ENCODE assay signal across 27 cellular contexts in genomic region chr16:89733792-89734191, GRCh38. TPM values are rescaled to one million over a fixed set of nuclear protein-coding genes. Genes with fewer than 3 reads are reported as not detected.
A peak's percentile ranks its signal among the peaks of the same experiment; 100 is the strongest.
DNase-seq lines count a peak whose midpoint lies in the region; ATAC-seq, FAIRE-seq and TF ChIP-seq lines count a peak whose summit lies in the region.
"Had no signal": no experiment of that assay in that cellular context is flagged by ENCODE, and none has a peak within 500 bp of the region (broad histone marks: within the 10 kb centered on the region; RNA-seq: fewer than 3 reads in every experiment).

No MANE protein-coding gene starts in this region.

- H3K9ac ChIP-seq in HCT116 (ENCODE audit: low read length): no peak overlapping the region
- no peak overlapping the region for H3K9ac ChIP-seq in K562 (ENCODE audit: insufficient read depth in 1 of 2, low read depth in 2 of 2, low read length in 2 of 2)
- H3K9ac ChIP-seq: BLaER1 treated with 17β-estradiol and CSF1 and Interleukin-3, amounts not matched to agents 10 nM and 100 nM; GM23248 had no signal

- H3K4me3 ChIP-seq in HCT116 (replicated peaks in 1 of 2; ENCODE audit: low read depth in 1 of 2, low read length in 2 of 2): no peak overlapping the region
- H3K4me3 ChIP-seq in K562: no peak overlapping the region
- H3K4me3 ChIP-seq: A549; BLaER1 treated with 17β-estradiol and CSF1 and Interleukin-3, amounts not matched to agents 10 nM and 100 nM; GM23248 had no signal

- BruUV-seq in HCT116 (replicated peaks; lab: Mats Ljungman, UMichigan) (no TSS peak), K562 (replicated peaks; lab: Mats Ljungman, UMichigan) (no TSS peak)

- H3K9me3 ChIP-seq in HCT116 (ENCODE audit: control insufficient read depth in 1 of 2, insufficient read depth in 1 of 2, low read depth in 1 of 2, low read length in 2 of 2) (no peaks in the 10 kb centered on the region), K562 (replicated peaks; ENCODE audit: control insufficient read depth, insufficient read depth, low read depth, low read length) (no peaks in the 10 kb centered on the region)
- H3K9me3 ChIP-seq: A549; BE2C; BLaER1 treated with 17β-estradiol and CSF1 and Interleukin-3, amounts not matched to agents 10 nM and 100 nM had no signal

- no peak for TF ChIP-seq RAD21 in HCT116 (IDR thresholded peaks at IDR 0.05; ENCODE audit: low read depth)
- no peak for TF ChIP-seq RAD21 in K562 (CRISPR knock-in tag; conservative IDR thresholded peaks at IDR 0.05 in 1 of 2, IDR thresholded peaks at IDR 0.05 in 1 of 2)

- H3K27ac Mint-ChIP-seq in activated naive CD8-positive, alpha-beta T cell treated with anti-CD3 and anti-CD28 coated beads for 36 hours: peak overlapping the region; percentile 51
- no peak overlapping the region for H3K27ac Mint-ChIP-seq in activated naive CD8-positive, alpha-beta T cell treated with anti-CD3 and anti-CD28 coated beads, Interleukin-2, amount 50 U/mL, for 24 hours
- H3K27ac Mint-ChIP-seq: HFFc6 had no signal

- peaks cover 56 to 72% of the 10 kb centered on the region in 2 experiments for H3K36me3 ChIP-seq in HCT116 (ENCODE audit: control insufficient read depth in 1 of 2, insufficient read depth in 2 of 2, low read length in 2 of 2)
- H3K36me3 ChIP-seq in K562 (ENCODE audit: control insufficient read depth, insufficient read depth, low read length): peaks cover 99% of the 10 kb centered on the region

- H3K27me3 Mint-ChIP-seq in activated naive CD8-positive, alpha-beta T cell treated with anti-CD3 and anti-CD28 coated beads for 36 hours: no peaks in the 10 kb centered on the region
- no peaks in the 10 kb centered on the region for H3K27me3 Mint-ChIP-seq in activated naive CD8-positive, alpha-beta T cell treated with anti-CD3 and anti-CD28 coated beads, Interleukin-2, amount 50 U/mL, for 24 hours
- H3K27me3 Mint-ChIP-seq: CD4-positive, alpha-beta T cell; CD8-positive, alpha-beta memory T cell had no signal

- no peak for TF ChIP-seq EP300 in K562 (IDR thresholded peaks at IDR 0.05; ENCODE audit: low read length)

- H4K20me1 ChIP-seq in HCT116 (ENCODE audit: insufficient read depth): no peaks in the 10 kb centered on the region; the same call in 1 of the 2 replicates
- H4K20me1 ChIP-seq in K562 (replicated peaks; ENCODE audit: control insufficient read depth, insufficient read depth, low read length): peaks cover 6% of the 10 kb centered on the region; the same call in 1 of the 2 replicates

- no peak for ATAC-seq in activated naive CD8-positive, alpha-beta T cell treated with anti-CD3 and anti-CD28 coated beads, Interleukin-2, amount 50 U/mL, for 24 hours
- ATAC-seq in HCT116 (no peak), K562 (no peak)
- ATAC-seq: A549 had no signal

- no peak for TF ChIP-seq CTCF in HCT116 (IDR thresholded peaks at IDR 0.05 in 2 of 3, conservative IDR thresholded peaks at IDR 0.05 in 1 of 3; ENCODE audit: borderline replicate concordance in 1 of 3, insufficient read depth in 1 of 3, low read depth in 2 of 3, low read length in 2 of 3)
- TF ChIP-seq CTCF in K562 (IDR thresholded peaks at IDR 0.05 in 2 of 3, conservative IDR thresholded peaks at IDR 0.05 in 1 of 3; ENCODE audit: insufficient read depth in 2 of 3, low read depth in 1 of 3, low read length in 3 of 3): no peak

- H3K27me3 ChIP-seq in HCT116 (ENCODE audit: insufficient read depth, low read length) (no peaks in the 10 kb centered on the region), K562 (ENCODE audit: control insufficient read depth in 2 of 2, insufficient read depth in 2 of 2, low read length in 2 of 2) (no peaks in the 10 kb centered on the region)
- H3K27me3 ChIP-seq: BE2C; BLaER1 treated with 17β-estradiol and CSF1 and Interleukin-3, amounts not matched to agents 10 nM and 100 nM had no signal

- no peaks in the 10 kb centered on the region for H3K9me3 Mint-ChIP-seq in activated naive CD8-positive, alpha-beta T cell treated with anti-CD3 and anti-CD28 coated beads for 36 hours
- H3K9me3 Mint-ChIP-seq in activated naive CD8-positive, alpha-beta T cell treated with anti-CD3 and anti-CD28 coated beads, Interleukin-2, amount 50 U/mL, for 24 hours: no peaks in the 10 kb centered on the region
- H3K9me3 Mint-ChIP-seq: CD4-positive, alpha-beta T cell; CD8-positive, alpha-beta memory T cell; H9; HFFc6 had no signal

- no peak overlapping the region for H3K4me3 Mint-ChIP-seq in activated naive CD8-positive, alpha-beta T cell treated with anti-CD3 and anti-CD28 coated beads for 36 hours
- no peak overlapping the region for H3K4me3 Mint-ChIP-seq in activated naive CD8-positive, alpha-beta T cell treated with anti-CD3 and anti-CD28 coated beads, Interleukin-2, amount 50 U/mL, for 24 hours
- H3K4me3 Mint-ChIP-seq: CD14-positive monocyte; CD4-positive, alpha-beta T cell; H9; HFFc6 had no signal

- peaks cover 52% of the 10 kb centered on the region for H3K36me3 Mint-ChIP-seq in activated naive CD8-positive, alpha-beta T cell treated with anti-CD3 and anti-CD28 coated beads for 36 hours
- peaks cover 55% of the 10 kb centered on the region for H3K36me3 Mint-ChIP-seq in activated naive CD8-positive, alpha-beta T cell treated with anti-CD3 and anti-CD28 coated beads, Interleukin-2, amount 50 U/mL, for 24 hours (ENCODE audit: low read depth)

- DNase-seq in activated naive CD8-positive, alpha-beta T cell treated with anti-CD3 and anti-CD28 coated beads for 36 hours: no peak
- DNase-seq in activated naive CD8-positive, alpha-beta T cell treated with anti-CD3 and anti-CD28 coated beads, Interleukin-2, amount 50 U/mL, for 24 hours: no peak
- DNase-seq in HCT116 (ENCODE audit: low read depth, low spot score) (no peak), K562 (ENCODE audit: extremely low read depth in 1 of 4, low spot score in 3 of 4) (no peak), NCI-H446 treated with DMSO at 0.1 percent for 48 hours (lab: John Stamatoyannopoulos, UW) (no peak), hypothalamus (lab: John Stamatoyannopoulos, UW) (no peak), DMS153 treated with DMSO at 0.1 percent for 48 hours (lab: John Stamatoyannopoulos, UW; ENCODE audit: unreplicated experiment) (no peak)
- DNase-seq: 8988T; ACHN; AML-193; BE2C; CD4-positive, alpha-beta T cell; CD8-positive, alpha-beta memory T cell; DMS 273 treated with DMSO at 0.1 percent for 48 hours; DMS53; DMS79 treated with DMSO at 0.1 percent for 48 hours; GF-D8; GM23248; H9; HFFc6 had no signal

- POLR2A ChIA-PET in HCT116 (lab: Charles Lee): no interaction called here
- POLR2A ChIA-PET in K562 (lab: Yijun Ruan, JAX): interaction anchor here (0.9 to 1.5 kb wide), 4 partner anchors 8 to 12 kb away, joined by 3 to 5 read pairs (median 3); no protein-coding TSS in a partner anchor

- no peaks in the 10 kb centered on the region for H3K9me1 ChIP-seq in K562 (ENCODE audit: control insufficient read depth, insufficient read depth, low read length)

- no peaks in the 10 kb centered on the region for H3K4me1 ChIP-seq in HCT116 (ENCODE audit: control insufficient read depth in 1 of 2, insufficient read depth in 2 of 2, low read length in 2 of 2)
- H3K4me1 ChIP-seq in K562 (replicated peaks in 1 of 2; ENCODE audit: control insufficient read depth in 2 of 2, insufficient read depth in 2 of 2, low read length in 2 of 2): peaks cover 0 to 21% of the 10 kb centered on the region in 2 experiments; a peak in 1 of 5 replicates
- H3K4me1 ChIP-seq: A549 had no signal

- no peak overlapping the region for H2AFZ ChIP-seq in HCT116 (ENCODE audit: low read depth, low read length, poor library complexity, severe bottlenecking)
- H2AFZ ChIP-seq in K562 (ENCODE audit: low read depth, low read length): no peak overlapping the region
- H2AFZ ChIP-seq: GM23248 had no signal

- in situ Hi-C loops in K562 (cut with MboI): no loop called here

- H3K79me2 ChIP-seq in HCT116 (ENCODE audit: insufficient read depth, low read length): peaks cover 10% of the 10 kb centered on the region; the same call in 1 of the 2 replicates
- H3K79me2 ChIP-seq in K562 (ENCODE audit: control insufficient read depth, insufficient read depth, low read length): 0 out of 3 replicates have a peak, but pooled peaks cover 3% of the 10 kb centered on the region

- CTCF ChIA-PET in HCT116 (lab: Charles Lee): no interaction called here
- CTCF ChIA-PET in K562 (lab: Yijun Ruan, JAX; ENCODE audit: low intra/inter-chr PET ratio): no interaction called here

- no peak for FAIRE-seq in K562 (lab: Jason Lieb, UNC)
- FAIRE-seq: A549, D721Med, GM12892, GM19239 had no signal

- peaks cover 36% of the 10 kb centered on the region for H3K4me1 Mint-ChIP-seq in activated naive CD8-positive, alpha-beta T cell treated with anti-CD3 and anti-CD28 coated beads for 36 hours
- peaks cover 27% of the 10 kb centered on the region for H3K4me1 Mint-ChIP-seq in activated naive CD8-positive, alpha-beta T cell treated with anti-CD3 and anti-CD28 coated beads, Interleukin-2, amount 50 U/mL, for 24 hours

- WGBS in K562 (ENCODE audit: insufficient coverage, low coverage, missing lambda C conversion rate): 95% methylated on average over 10 of the region's 21 CpGs

- TF ChIP-seq POLR2A in HCT116 (IDR thresholded peaks at IDR 0.05; ENCODE audit: borderline replicate concordance, extremely low read depth, insufficient read depth, insufficient read length): no peak
- TF ChIP-seq POLR2A in K562 (conservative IDR thresholded peaks at IDR 0.05): peak; percentile 43; the same call in 1 of the 2 replicates

- RAD21 ChIA-PET in HCT116 (lab: Charles Lee; ENCODE audit: low non-redundant PET in 1 of 2, low total read pairs in 2 of 2, uncharacterized antibody in 2 of 2, unreplicated experiment in 2 of 2): no interaction called here

- H3K27ac ChIP-seq in HCT116 (ENCODE audit: low read depth, low read length): no peak overlapping the region
- no peak overlapping the region for H3K27ac ChIP-seq in K562 (ENCODE audit: extremely low read depth, low read depth, low read length)
- H3K27ac ChIP-seq: A549; BLaER1 treated with 17β-estradiol and CSF1 and Interleukin-3, amounts not matched to agents 10 nM and 100 nM; GM23248 had no signal

- no peaks in the 10 kb centered on the region for H3K9me2 ChIP-seq in HCT116 (ENCODE audit: insufficient read depth)

- H3K4me2 ChIP-seq in HCT116 (ENCODE audit: low read length) (no peak overlapping the region), K562 (ENCODE audit: insufficient read depth, low read length) (no peak overlapping the region)
- H3K4me2 ChIP-seq: A549; BLaER1 treated with 17β-estradiol and CSF1 and Interleukin-3, amounts not matched to agents 10 nM and 100 nM had no signal

- intact Hi-C loops in HCT116 (cut with micrococcal nuclease): no loop called here
- intact Hi-C loops in K562 (cut with micrococcal nuclease): no loop called here

RNA-seq across cellular contexts. Expression of gene ZNF276, which starts 12.5 kb away (rescaled TPM):
- 10 to 100 TPM; 24.7 to 24.9 TPM for total RNA-seq in activated naive CD8-positive, alpha-beta T cell treated with anti-CD3 and anti-CD28 coated beads for 36 hours
- total RNA-seq in HCT116 (2021; ENCODE audit: unreplicated experiment) (49.9 TPM), K562 (2014; rRNA removed) (28.0 and 31.4 TPM in 2 replicates), K562 (2014; rRNA removed; fragmentation: Illumina TruSeq; extraction: Trizol) (9.2 and 9.8 TPM in 2 replicates), K562 (2015; rRNA removed; fragmentation: Illumina TruSeq; extraction: Trizol) (13.9 and 16.9 TPM in 2 replicates), K562 (2021) (40.0 and 43.9 TPM in 2 replicates)
- 27.6 and 35.9 TPM in 2 replicates for polyA plus RNA-seq in HCT116 (2012)
- polyA plus RNA-seq in PFSK-1 (2012; ENCODE audit: insufficient read length, low read depth): 45.8 TPM
- total RNA-seq in K562 (2011; cell fraction: chromatin; rRNA removed; ENCODE audit: low replicate concordance): 123 and 273 TPM in 2 replicates
- total RNA-seq in K562 (2011; cell fraction: nucleolus; rRNA removed): 130 and 136 TPM in 2 replicates
- 112 and 149 TPM in 2 replicates for total RNA-seq in K562 (2011; cell fraction: nucleoplasm; rRNA removed)
- polyA plus RNA-seq in K562 (2011; rRNA removed) (15.8 and 21.7 TPM in 2 replicates), K562 (2014; fragmentation: Illumina TruSeq; extraction: Trizol) (17.2 and 29.0 TPM in 2 replicates), K562 (2014; fragmentation: Nextera tagmentation; extraction: Ambion mirVana) (under 1 TPM; 0.49 to 0.80 TPM), K562 (2014; rRNA removed) (36.7 and 42.4 TPM in 2 replicates)
- polyA plus RNA-seq in K562 (2011; cell fraction: cytosol; rRNA removed): 16.1 and 25.5 TPM in 2 replicates
- 120 and 167 TPM in 2 replicates for polyA plus RNA-seq in K562 (2011; cell fraction: nucleus; rRNA removed)
- polyA plus RNA-seq in K562 (2012): 27.0 and 27.2 TPM in 2 replicates
- 6.4 and 10.5 TPM in 2 replicates for polyA minus RNA-seq in K562 (2011; rRNA and poly(A)+ RNA removed)
- polyA minus RNA-seq in K562 (2011; cell fraction: cytosol; rRNA and poly(A)+ RNA removed): 16.7 and 19.7 TPM in 2 replicates
- 27.6 and 35.0 TPM in 2 replicates for polyA minus RNA-seq in K562 (2011; cell fraction: nucleus; rRNA and poly(A)+ RNA removed)

RNA-seq across cellular contexts. Expression of gene VPS9D1, which starts 13.1 kb away (rescaled TPM):
- 1 to 10 TPM; 1.6 TPM for total RNA-seq in activated naive CD8-positive, alpha-beta T cell treated with anti-CD3 and anti-CD28 coated beads for 36 hours
- total RNA-seq in HCT116 (2021; ENCODE audit: unreplicated experiment) (4.2 TPM), K562 (2014; rRNA removed) (2.9 and 3.0 TPM in 2 replicates), K562 (2014; rRNA removed; fragmentation: Illumina TruSeq; extraction: Trizol) (0.26 and 0.33 TPM in 2 replicates), K562 (2015; rRNA removed; fragmentation: Illumina TruSeq; extraction: Trizol) (0.58 and 0.94 TPM in 2 replicates), K562 (2021) (3.1 and 3.7 TPM in 2 replicates)
- 5.9 and 6.2 TPM in 2 replicates for polyA plus RNA-seq in HCT116 (2012)
- 9.5 TPM for polyA plus RNA-seq in PFSK-1 (2012; ENCODE audit: insufficient read length, low read depth)
- total RNA-seq in K562 (2011; cell fraction: chromatin; rRNA removed; ENCODE audit: low replicate concordance): 5.2 and 13.2 TPM in 2 replicates
- total RNA-seq in K562 (2011; cell fraction: nucleolus; rRNA removed): 9.5 and 9.9 TPM in 2 replicates
- total RNA-seq in K562 (2011; cell fraction: nucleoplasm; rRNA removed): 4.3 and 4.5 TPM in 2 replicates
- polyA plus RNA-seq in K562 (2011; rRNA removed) (0.95 and 2.9 TPM in 2 replicates), K562 (2014; fragmentation: Illumina TruSeq; extraction: Trizol) (1.1 and 2.7 TPM in 2 replicates), K562 (2014; fragmentation: Nextera tagmentation; extraction: Ambion mirVana) (1 to 10 TPM; 1.0 to 1.4 TPM), K562 (2014; rRNA removed) (3.0 and 3.5 TPM in 2 replicates)
- polyA plus RNA-seq in K562 (2011; cell fraction: cytosol; rRNA removed): 1.3 and 3.5 TPM in 2 replicates
- 9.4 and 15.9 TPM in 2 replicates for polyA plus RNA-seq in K562 (2011; cell fraction: nucleus; rRNA removed)
- polyA plus RNA-seq in K562 (2012): 4.5 and 13.7 TPM in 2 replicates
- polyA minus RNA-seq in K562 (2011; rRNA and poly(A)+ RNA removed): 0.42 and 0.66 TPM in 2 replicates
- 1.8 and 2.7 TPM in 2 replicates for polyA minus RNA-seq in K562 (2011; cell fraction: cytosol; rRNA and poly(A)+ RNA removed)
- 2.7 and 2.9 TPM in 2 replicates for polyA minus RNA-seq in K562 (2011; cell fraction: nucleus; rRNA and poly(A)+ RNA removed)

RNA-seq across cellular contexts. Expression of gene SPATA2L, which starts 32.3 kb away (rescaled TPM):
- 1 to 10 TPM; 3.2 to 3.3 TPM for total RNA-seq in activated naive CD8-positive, alpha-beta T cell treated with anti-CD3 and anti-CD28 coated beads for 36 hours
- total RNA-seq in HCT116 (2021; ENCODE audit: unreplicated experiment) (50.5 TPM), K562 (2014; rRNA removed) (17.0 and 19.7 TPM in 2 replicates), K562 (2014; rRNA removed; fragmentation: Illumina TruSeq; extraction: Trizol) (0.26 and 0.47 TPM in 2 replicates), K562 (2015; rRNA removed; fragmentation: Illumina TruSeq; extraction: Trizol) (4.3 and 5.1 TPM in 2 replicates), K562 (2021) (19.2 and 19.4 TPM in 2 replicates)
- polyA plus RNA-seq in HCT116 (2012): 31.9 and 37.5 TPM in 2 replicates
- polyA plus RNA-seq in PFSK-1 (2012; ENCODE audit: insufficient read length, low read depth): 70.9 TPM
- total RNA-seq in K562 (2011; cell fraction: chromatin; rRNA removed; ENCODE audit: low replicate concordance): 4.8 and 30.8 TPM in 2 replicates
- 32.7 and 32.9 TPM in 2 replicates for total RNA-seq in K562 (2011; cell fraction: nucleolus; rRNA removed)
- 10.5 and 10.9 TPM in 2 replicates for total RNA-seq in K562 (2011; cell fraction: nucleoplasm; rRNA removed)
- polyA plus RNA-seq in K562 (2011; rRNA removed) (4.0 and 4.5 TPM in 2 replicates), K562 (2014; fragmentation: Illumina TruSeq; extraction: Trizol) (1.1 and 3.7 TPM in 2 replicates), K562 (2014; fragmentation: Nextera tagmentation; extraction: Ambion mirVana) (under 1 TPM in 1 of 2 experiments, not detected in 1; 0.13 TPM), K562 (2014; rRNA removed) (11.5 and 15.2 TPM in 2 replicates)
- polyA plus RNA-seq in K562 (2011; cell fraction: cytosol; rRNA removed): 5.7 and 25.8 TPM in 2 replicates
- polyA plus RNA-seq in K562 (2011; cell fraction: nucleus; rRNA removed): 10.9 and 25.7 TPM in 2 replicates
- polyA plus RNA-seq in K562 (2012): 11.3 and 11.6 TPM in 2 replicates
- 0.33 and 1.8 TPM in 2 replicates for polyA minus RNA-seq in K562 (2011; rRNA and poly(A)+ RNA removed)
- 7.8 and 11.9 TPM in 2 replicates for polyA minus RNA-seq in K562 (2011; cell fraction: cytosol; rRNA and poly(A)+ RNA removed)
- 5.7 and 11.7 TPM in 2 replicates for polyA minus RNA-seq in K562 (2011; cell fraction: nucleus; rRNA and poly(A)+ RNA removed)

RNA-seq across cellular contexts. Expression of gene CDK10, which starts 47.3 kb away (rescaled TPM):
- total RNA-seq in activated naive CD8-positive, alpha-beta T cell treated with anti-CD3 and anti-CD28 coated beads for 36 hours: 10 to 100 TPM; 72.9 to 77.0 TPM
- 165 TPM for total RNA-seq in HCT116 (2021; ENCODE audit: unreplicated experiment)
- 180 and 191 TPM in 2 replicates for polyA plus RNA-seq in HCT116 (2012)
- 68.4 TPM for polyA plus RNA-seq in PFSK-1 (2012; ENCODE audit: insufficient read length, low read depth)
- total RNA-seq in K562 (2011; cell fraction: chromatin; rRNA removed; ENCODE audit: low replicate concordance): 275 and 586 TPM in 2 replicates
- total RNA-seq in K562 (2011; cell fraction: nucleolus; rRNA removed): 284 and 289 TPM in 2 replicates
- 252 and 255 TPM in 2 replicates for total RNA-seq in K562 (2011; cell fraction: nucleoplasm; rRNA removed)
- total RNA-seq in K562 (2014; rRNA removed): 40.1 and 55.8 TPM in 2 replicates
- total RNA-seq in K562 (2014; rRNA removed; fragmentation: Illumina TruSeq; extraction: Trizol): 25.5 and 34.8 TPM in 2 replicates
- 35.8 and 40.3 TPM in 2 replicates for total RNA-seq in K562 (2015; rRNA removed; fragmentation: Illumina TruSeq; extraction: Trizol)
- total RNA-seq in K562 (2021): 65.1 and 75.4 TPM in 2 replicates
- polyA plus RNA-seq in K562 (2011; rRNA removed): 55.9 and 77.3 TPM in 2 replicates
- polyA plus RNA-seq in K562 (2011; cell fraction: cytosol; rRNA removed): 39.7 and 56.1 TPM in 2 replicates
- 756 and 811 TPM in 2 replicates for polyA plus RNA-seq in K562 (2011; cell fraction: nucleus; rRNA removed)
- polyA plus RNA-seq in K562 (2012): 45.3 and 62.2 TPM in 2 replicates
- 38.0 and 46.5 TPM in 2 replicates for polyA plus RNA-seq in K562 (2014; fragmentation: Illumina TruSeq; extraction: Trizol)
- polyA plus RNA-seq in K562 (2014; fragmentation: Nextera tagmentation; extraction: Ambion mirVana): 1 to 10 TPM; 2.0 to 3.3 TPM
- 75.0 and 85.1 TPM in 2 replicates for polyA plus RNA-seq in K562 (2014; rRNA removed)
- 21.7 and 25.8 TPM in 2 replicates for polyA minus RNA-seq in K562 (2011; rRNA and poly(A)+ RNA removed)
- polyA minus RNA-seq in K562 (2011; cell fraction: cytosol; rRNA and poly(A)+ RNA removed): 16.0 and 16.3 TPM in 2 replicates
- 56.4 and 75.0 TPM in 2 replicates for polyA minus RNA-seq in K562 (2011; cell fraction: nucleus; rRNA and poly(A)+ RNA removed)
